Comparison of ENCODE assay signal across 9 cellular contexts in genomic region chr19:6279620-6279930, GRCh38. TPM values are rescaled to one million over a fixed set of nuclear protein-coding genes. Genes with fewer than 3 reads are reported as not detected.
A peak's percentile ranks its signal among the peaks of the same experiment; 100 is the strongest.
DNase-seq lines count a peak whose midpoint lies in the region; ATAC-seq and TF ChIP-seq lines count a peak whose summit lies in the region.
"Had no signal": no experiment of that assay in that cellular context is flagged by ENCODE, and none has a peak within 500 bp of the region (broad histone marks: within the 10 kb centered on the region; RNA-seq: fewer than 3 reads in every experiment).

No MANE protein-coding gene starts in this region.

- no peak for TF ChIP-seq POLR2A in breast epithelium (IDR thresholded peaks at IDR 0.05)

- no peaks in the 10 kb centered on the region for H3K27me3 ChIP-seq in breast epithelium

- H3K4me3 ChIP-seq in breast epithelium: peak overlapping the region; percentile 78 to 98 (median 90)

- no peaks in the 10 kb centered on the region for H3K9me3 ChIP-seq in breast epithelium

- H3K9me3 Mint-ChIP-seq in natural killer cell: no peaks in the 10 kb centered on the region

- TF ChIP-seq CTCF in breast epithelium (IDR thresholded peaks at IDR 0.05) (no peak), natural killer cell (IDR thresholded peaks at IDR 0.05) (no peak)

- H3K36me3 Mint-ChIP-seq in natural killer cell: no peaks in the 10 kb centered on the region

- H3K4me1 Mint-ChIP-seq in natural killer cell: peaks cover 38 to 45% of the 10 kb centered on the region in 2 donors

- H3K27me3 Mint-ChIP-seq in natural killer cell (ENCODE audit: low read depth in 2 of 2): no peaks in the 10 kb centered on the region

- intact Hi-C loops in breast epithelium (cut with DNase I; ENCODE audit: low total_unique reads): no loop called here
- intact Hi-C loops in natural killer cell (cut with micrococcal nuclease): no loop called here

- H3K36me3 ChIP-seq in breast epithelium: no peaks in the 10 kb centered on the region

- ATAC-seq in GM19463 (IDR thresholded peaks at IDR 0.05; ENCODE audit: unreplicated experiment): peak; percentile 22
- ATAC-seq in HG03342 (IDR thresholded peaks at IDR 0.05; ENCODE audit: unreplicated experiment): peak; percentile 16
- peak; percentile 41 to 59 (median 46) for ATAC-seq in natural killer cell

- DNase-seq in breast epithelium (ENCODE audit: low spot score in 2 of 2): no peak
- no peak for DNase-seq in natural killer cell
- no peak for DNase-seq in SHP77 treated with DMSO at 0.1 percent for 48 hours (lab: John Stamatoyannopoulos, UW)
- no peak for DNase-seq in NCI-H524 (lab: John Stamatoyannopoulos, UW)
- no peak for DNase-seq in mucosa of gallbladder (ENCODE audit: low spot score)
- no peak for DNase-seq in GF-D8 (lab: John Stamatoyannopoulos, UW)

- H3K4me3 Mint-ChIP-seq in natural killer cell: peak overlapping the region; percentile 76

- H3K27ac Mint-ChIP-seq in natural killer cell: peak overlapping the region; percentile 89 to 91

- peak overlapping the region; percentile 81 to 93 for H3K27ac ChIP-seq in breast epithelium

- H3K4me1 ChIP-seq in breast epithelium: peaks cover 20 to 24% of the 10 kb centered on the region in 2 donors

RNA-seq across cellular contexts. Expression of gene MLLT1, which starts 0.2 kb away (rescaled TPM):
- total RNA-seq in breast epithelium (10 to 100 TPM; 13.6 to 16.4 (median 13.8) TPM), natural killer cell (10 to 100 TPM; 30.2 to 43.8 (median 36.6) TPM), mucosa of gallbladder (67.5 TPM)

RNA-seq across cellular contexts. Expression of gene ACER1, which starts 53.8 kb away (rescaled TPM):
- under 1 TPM in 1 of 3 donors, not detected in 2; 0.33 TPM for total RNA-seq in breast epithelium
- total RNA-seq in natural killer cell: under 1 TPM in 2 of 3 donors, not detected in 1; 0.25 to 0.35 TPM
- 0.14 TPM for total RNA-seq in mucosa of gallbladder
- total RNA-seq: temporal lobe had no signal
